8 cellular contexts compared by ENCODE assay signal in the genomic region with DNA sequence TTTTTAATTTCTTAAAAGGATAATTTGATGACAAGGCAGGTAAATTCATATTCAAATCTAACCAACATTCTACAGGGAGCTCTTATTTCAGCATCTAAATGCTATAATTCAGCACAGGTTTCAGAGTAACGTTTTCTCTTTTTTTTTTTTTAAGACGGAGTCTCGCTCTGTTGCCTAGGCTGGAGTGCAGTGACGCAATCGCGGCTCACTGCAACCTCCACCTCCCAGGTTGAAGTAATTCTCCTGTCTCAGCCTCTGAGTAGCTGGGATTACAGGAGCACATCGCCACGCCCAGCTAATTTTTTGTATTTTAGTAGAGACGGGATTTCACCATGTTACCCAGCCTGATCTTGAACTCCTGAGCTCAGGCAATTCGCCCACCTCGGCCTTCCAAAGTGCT.
"Had no signal": no experiment of that assay in that cellular context is flagged by ENCODE, and none has a peak within 500 bp of the region (broad histone marks: within the 10 kb centered on the region; RNA-seq: fewer than 3 reads in every experiment).

No MANE protein-coding gene starts in this region.

- DNase-seq: GM23248, GOT3, H9, HCEC 1CT, KBM-7 had no signal

- FAIRE-seq: H54, HTR-8/SVneo had no signal

- H3K27ac ChIP-seq: GM23248, KMS-11 had no signal

- H3K4me3 ChIP-seq: GM23248 had no signal

- H3K4me2 ChIP-seq: KMS-11 had no signal

- H3K9ac ChIP-seq: GM23248, KMS-11 had no signal

- H2AFZ ChIP-seq: GM23248 had no signal
